ENCODE assay signal across 22 cellular contexts in genomic region chr4:23876418-23877089, GRCh38. TPM values are rescaled to one million over a fixed set of nuclear protein-coding genes. Genes with fewer than 3 reads are reported as not detected.
DNase-seq lines count a peak whose midpoint lies in the region; ATAC-seq and TF ChIP-seq lines count a peak whose summit lies in the region.
"Had no signal": no experiment of that assay in that cellular context is flagged by ENCODE, and none has a peak within 500 bp of the region (broad histone marks: within the 10 kb centered on the region; RNA-seq: fewer than 3 reads in every experiment).

No MANE protein-coding gene starts in this region.

- TF ChIP-seq CTCF in heart right ventricle (IDR thresholded peaks at IDR 0.05) (no peak), esophagus muscularis mucosa (IDR thresholded peaks at IDR 0.05) (peak in 1 of 3 experiments; percentile 3), right lobe of liver (IDR thresholded peaks at IDR 0.05) (no peak), transverse colon (IDR thresholded peaks at IDR 0.05) (peak in 3 of 5 experiments; percentile 12 to 39 (median 32)), mammary epithelial cell (conservative IDR thresholded peaks at IDR 0.05 in 1 of 2, IDR thresholded peaks at IDR 0.05 in 1 of 2; ENCODE audit: extremely low read depth in 1 of 2, insufficient read depth in 1 of 2, low read depth in 1 of 2, low read length in 2 of 2) (no peak)

- H3K4me1 ChIP-seq in heart right ventricle (peaks cover 0 to 99% (median 34%) of the 10 kb centered on the region in 9 donors), esophagus muscularis mucosa (peaks cover 35 to 97% (median 90%) of the 10 kb centered on the region in 4 donors), right lobe of liver (peaks cover 0 to 74% (median 20%) of the 10 kb centered on the region in 4 donors), transverse colon (peaks cover 31 to 71% (median 53%) of the 10 kb centered on the region in 4 donors), mammary epithelial cell (ENCODE audit: insufficient read depth, low read length) (no peaks in the 10 kb centered on the region)
- H3K4me1 ChIP-seq: breast epithelium, SJCRH30 had no signal

- WGBS in heart right ventricle, 2 donors: 62 to 69% methylated on average over 3 of the region's 3 CpGs
- 77% methylated on average over 3 of the region's 3 CpGs for WGBS in esophagus muscularis mucosa
- 13% methylated on average over 3 of the region's 3 CpGs for WGBS in right lobe of liver (ENCODE audit: insufficient coverage, low coverage, low lambda C conversion rate, missing lambda C conversion rate)
- 40 to 53% methylated on average over 1 to 3 of the region's 3 CpGs for WGBS in transverse colon (ENCODE audit: low coverage in 1 of 2), 2 donors
- 92% methylated on average over 2 of the region's 3 CpGs for WGBS in mammary epithelial cell (ENCODE audit: low coverage, missing lambda C conversion rate)

- intact Hi-C loops in heart right ventricle (cut with DNase I): loop anchor here in 1 of 10 donors (10.0 kb wide), 1 partner anchor 368 kb away; no protein-coding TSS in a partner anchor
- intact Hi-C loops in Right ventricle myocardium superior (cut with DNase I): no loop called here
- intact Hi-C loops in esophagus muscularis mucosa (cut with DNase I): no loop called here
- intact Hi-C loops in right lobe of liver (cut with DNase I): no loop called here
- intact Hi-C loops in transverse colon (cut with DNase I; ENCODE audit: low total_unique reads): no loop called here
- intact Hi-C loops in mammary epithelial cell (cut with micrococcal nuclease): no loop called here

- no peak for TF ChIP-seq EP300 in esophagus muscularis mucosa (IDR thresholded peaks at IDR 0.05)
- no peak for TF ChIP-seq EP300 in transverse colon (IDR thresholded peaks at IDR 0.05; ENCODE audit: low read depth)

- ATAC-seq in heart right ventricle (no peak), Right ventricle myocardium superior (ENCODE audit: poor library complexity) (no peak), right lobe of liver (peak in 3 of 4 donors; percentile 23 to 40 (median 25))

- DNase-seq in heart right ventricle (no peak), Right ventricle myocardium superior (no peak), esophagus muscularis mucosa (ENCODE audit: extremely low spot score) (no peak), right lobe of liver (no peak), transverse colon (peak; percentile 35), epidermal melanocyte (ENCODE audit: insufficient read length, low spot score) (no peak), D341Med (ENCODE audit: low spot score) (no peak), mammary epithelial cell (no peak)
- DNase-seq: activated CD4-positive, alpha-beta T cell treated with anti-CD3 and anti-CD28 coated beads, Interleukin-2, amount 50 U/mL, for 48 hours; amygdala; CD8-positive, alpha-beta memory T cell; cortex of kidney; NCI-H1417 treated with DMSO at 0.1 percent for 48 hours; NCI-H2081; NCI-H345; Peyer's patch; SJCRH30 had no signal

- H4K20me1 ChIP-seq in mammary epithelial cell (ENCODE audit: insufficient read depth, low read length): no peaks in the 10 kb centered on the region

- H3K4me3 ChIP-seq in heart right ventricle: no peak overlapping the region
- no peak overlapping the region for H3K4me3 ChIP-seq in esophagus muscularis mucosa
- peak overlapping the region in 1 of 3 donors; percentile 18 for H3K4me3 ChIP-seq in right lobe of liver
- H3K4me3 ChIP-seq in transverse colon: no peak overlapping the region
- no peak overlapping the region for H3K4me3 ChIP-seq in mammary epithelial cell (replicated peaks in 1 of 3; ENCODE audit: insufficient read depth in 1 of 3, low read depth in 2 of 3, low read length in 3 of 3)
- H3K4me3 ChIP-seq: breast epithelium, Peyer's patch, SJCRH30, skin epidermis had no signal

- no peaks in the 10 kb centered on the region for H3K9me3 ChIP-seq in heart right ventricle
- no peaks in the 10 kb centered on the region for H3K9me3 ChIP-seq in esophagus muscularis mucosa
- no peaks in the 10 kb centered on the region for H3K9me3 ChIP-seq in right lobe of liver
- H3K9me3 ChIP-seq in transverse colon: no peaks in the 10 kb centered on the region
- no peaks in the 10 kb centered on the region for H3K9me3 ChIP-seq in mammary epithelial cell (replicated peaks; ENCODE audit: insufficient read depth, low read length)
- H3K9me3 ChIP-seq: breast epithelium, neutrophil, Peyer's patch, SJCRH30 had no signal

- no peak overlapping the region for H3K9ac ChIP-seq in mammary epithelial cell (ENCODE audit: insufficient read depth, low read length)

- TF ChIP-seq POLR2A in esophagus muscularis mucosa (IDR thresholded peaks at IDR 0.05; ENCODE audit: low read depth) (no peak), right lobe of liver (IDR thresholded peaks at IDR 0.05) (no peak), transverse colon (IDR thresholded peaks at IDR 0.05) (no peak)

- no peaks in the 10 kb centered on the region for H3K36me3 ChIP-seq in heart right ventricle
- no peaks in the 10 kb centered on the region for H3K36me3 ChIP-seq in esophagus muscularis mucosa
- H3K36me3 ChIP-seq in right lobe of liver: no peaks in the 10 kb centered on the region
- H3K36me3 ChIP-seq in transverse colon: no peaks in the 10 kb centered on the region
- H3K36me3 ChIP-seq in mammary epithelial cell (ENCODE audit: insufficient read depth, low read length): no peaks in the 10 kb centered on the region
- H3K36me3 ChIP-seq: breast epithelium, neutrophil, Peyer's patch, SJCRH30 had no signal

- in situ Hi-C loops in transverse colon (cut with MboI; ENCODE audit: low pct_ligation_motif_present in 1 of 4, low pct_unique_long_range_greater_than_20kb in 1 of 4, low sequenced_read_pairs in 3 of 4): no loop called here
- in situ Hi-C loops in mammary epithelial cell (cut with MboI; ENCODE audit: low sequenced_read_pairs in 2 of 2): no loop called here

- no peaks in the 10 kb centered on the region for H3K79me2 ChIP-seq in mammary epithelial cell (ENCODE audit: insufficient read depth, low read length)

- CTCF ChIA-PET in mammary epithelial cell (lab: Charles Lee; ENCODE audit: low non-redundant PET): no interaction called here

- H3K27me3 ChIP-seq in heart right ventricle (no peaks in the 10 kb centered on the region), esophagus muscularis mucosa (no peaks in the 10 kb centered on the region), right lobe of liver (no peaks in the 10 kb centered on the region), transverse colon (no peaks in the 10 kb centered on the region), mammary epithelial cell (ENCODE audit: insufficient read depth, low read length) (no peaks in the 10 kb centered on the region)
- H3K27me3 ChIP-seq: breast epithelium, neutrophil, Peyer's patch, SJCRH30 had no signal

- dilution Hi-C loops in mammary epithelial cell (cut with HindIII; ENCODE audit: low sequenced_read_pairs): no loop called here

- H3K27ac ChIP-seq in heart right ventricle (peak overlapping the region; percentile 29 to 84 (median 74)), esophagus muscularis mucosa (replicated peaks in 1 of 4) (peak overlapping the region; percentile 78 to 90 (median 87)), right lobe of liver (peak overlapping the region; percentile 67 to 96 (median 95)), transverse colon (peak overlapping the region; percentile 71 to 86 (median 78)), mammary epithelial cell (ENCODE audit: insufficient read depth, low read depth, low read length) (no peak overlapping the region)
- H3K27ac ChIP-seq: breast epithelium, HL-60, neutrophil, SJCRH30, skin epidermis had no signal

- H3K4me2 ChIP-seq in mammary epithelial cell (ENCODE audit: insufficient read depth, low read depth, low read length): no peak overlapping the region

- no TSS peak for BruUV-seq in mammary epithelial cell (replicated peaks; lab: Mats Ljungman, UMichigan)

- H2AFZ ChIP-seq in mammary epithelial cell (ENCODE audit: low read depth, low read length): no peak overlapping the region

RNA-seq across cellular contexts. Expression of gene PPARGC1A, which starts 13.3 kb away (rescaled TPM):
- 100 to 1,000 TPM in 7 of 10 donors, 10 to 100 TPM in 3; 66.3 to 200 (median 106) TPM for total RNA-seq in heart right ventricle
- polyA plus RNA-seq in heart right ventricle: 10 to 100 TPM; 11.8 to 27.7 TPM
- 82.8 TPM for total RNA-seq in Right ventricle myocardium superior
- 10 to 100 TPM; 13.8 to 22.8 (median 17.1) TPM for total RNA-seq in esophagus muscularis mucosa
- 10 to 100 TPM; 13.8 to 61.0 (median 37.6) TPM for total RNA-seq in right lobe of liver
- 1,000 to 10,000 TPM in 1 of 4 donors, 100 to 1,000 TPM in 1, 10 to 100 TPM in 2; 63.7 to 4,431 (median 108) TPM for total RNA-seq in transverse colon
- total RNA-seq in mammary epithelial cell: 1 to 10 TPM in 1 of 2 donors, not detected in 1; 5.3 TPM
- 0.09 TPM for polyA plus RNA-seq in mammary epithelial cell
- polyA minus RNA-seq in mammary epithelial cell: not detected
- total RNA-seq: CD8-positive, alpha-beta memory T cell; pulmonary artery endothelial cell had no signal
- polyA plus RNA-seq: CD8-positive, alpha-beta memory T cell had no signal

Comparison
In these comparisons a context has a peak if more than half of its experiments do, and no peak if none do; other contexts are left out.
1. ATAC-seq: peak in right lobe of liver (3 of 4); none in heart right ventricle (0 of 8) and Right ventricle myocardium superior (single experiment).
2. CTCF ChIP-seq: peak in transverse colon (3 of 5); none in heart right ventricle (0 of 9), right lobe of liver (0 of 4) and mammary epithelial cell (0 of 2).